ENCODE assay signal across 8 cellular contexts in genomic region chr20:62239278-62239879, GRCh38. TPM values are rescaled to one million over a fixed set of nuclear protein-coding genes. Genes with fewer than 3 reads are reported as not detected.
DNase-seq lines count a peak whose midpoint lies in the region; ATAC-seq and TF ChIP-seq lines count a peak whose summit lies in the region.

No MANE protein-coding gene starts in this region.

- peak overlapping the region; percentile 76 for H3K4me3 ChIP-seq in HEK293 (ENCODE audit: low read depth, low read length)
- peak overlapping the region; percentile 19; the same call in 1 of the 2 replicates for H3K4me3 ChIP-seq in iPS DF 6.9 (ENCODE audit: low read length)
- peak overlapping the region; percentile 48 to 92 (median 74) for H3K4me3 ChIP-seq in spleen

- H3K4me1 ChIP-seq in HEK293 (ENCODE audit: control insufficient read depth, insufficient read depth, low read length), result peaks cover 6% of the 10 kb centered on the region; the same call in 1 of the 2 replicates
- H3K4me1 ChIP-seq in iPS DF 6.9 (ENCODE audit: control insufficient read depth, insufficient read depth, low read length), result no peaks in the 10 kb centered on the region; the same call in 1 of the 2 replicates
- peaks cover 31 to 76% (median 65%) of the 10 kb centered on the region in 6 donors for H3K4me1 ChIP-seq in spleen

- ATAC-seq in activated B cell treated with CpG ODN at 0.5 μM for 24 hours (ENCODE audit: low read depth) (no peak), GM21515 (IDR thresholded peaks at IDR 0.05; ENCODE audit: unreplicated experiment) (no peak), GM18873 (IDR thresholded peaks at IDR 0.05; ENCODE audit: low FRiP score, unreplicated experiment) (no peak)

- peaks cover 34% of the 10 kb centered on the region for H3K4me1 Mint-ChIP-seq in activated B cell treated with CpG ODN at 0.5 μM for 24 hours

- no peak for DNase-seq in activated B cell treated with CpG ODN at 0.5 μM for 24 hours
- no peak for DNase-seq in iPS DF 6.9 (ENCODE audit: low read depth, low spot score)
- peak; percentile 82 for DNase-seq in spleen
- no peak for DNase-seq in NCI-H1436 treated with DMSO at 0.1 percent for 48 hours (lab: John Stamatoyannopoulos, UW)
- DNase-seq in cortex of kidney (lab: John Stamatoyannopoulos, UW), result no peak

- H3K36me3 ChIP-seq in HEK293 (ENCODE audit: control insufficient read depth in 2 of 2, insufficient read depth in 1 of 2, low read length in 2 of 2), result peaks cover 0 to 39% of the 10 kb centered on the region in 2 experiments; a peak in 1 of 3 replicates
- H3K36me3 ChIP-seq in iPS DF 6.9 (ENCODE audit: control insufficient read depth, insufficient read depth, low read length), result 0 out of 2 replicates have a peak, but pooled peaks cover 2% of the 10 kb centered on the region
- H3K36me3 ChIP-seq in spleen, result peaks cover 0 to 37% (median 2%) of the 10 kb centered on the region in 6 donors

- H3K4me3 Mint-ChIP-seq in activated B cell treated with CpG ODN at 0.5 μM for 24 hours, result peak overlapping the region; percentile 81

- TF ChIP-seq CTCF in HEK293 (tag by site-specific recombination; IDR thresholded peaks at IDR 0.05) (no peak), activated B cell treated with CpG ODN at 0.5 μM for 24 hours (IDR thresholded peaks at IDR 0.05) (no peak), spleen (IDR thresholded peaks at IDR 0.05 in 8 of 11, conservative IDR thresholded peaks at IDR 0.05 in 3 of 11) (no peak)

- POLR2A ChIA-PET in HEK293 (lab: Yijun Ruan, JAX) (no interaction called here), activated B cell treated with CpG ODN at 0.5 μM for 24 hours (lab: Charles Lee) (no interaction called here)

- H3K27ac Mint-ChIP-seq in activated B cell treated with CpG ODN at 0.5 μM for 24 hours, result peak overlapping the region; percentile 70

- no peaks in the 10 kb centered on the region for H3K27me3 Mint-ChIP-seq in activated B cell treated with CpG ODN at 0.5 μM for 24 hours

- peaks cover 22% of the 10 kb centered on the region for H3K36me3 Mint-ChIP-seq in activated B cell treated with CpG ODN at 0.5 μM for 24 hours (ENCODE audit: low read depth)

- TF ChIP-seq POLR2A in spleen (IDR thresholded peaks at IDR 0.05), result no peak

- no CpG with 5 or more reads among the region's 23 CpGs for WGBS in iPS DF 6.9 (ENCODE audit: insufficient coverage, insufficient read length)
- WGBS in spleen, 5 donors, result 51 to 68% (median 66%) methylated on average over 16 to 23 of the region's 23 CpGs

- H3K27me3 ChIP-seq in iPS DF 6.9 (ENCODE audit: control insufficient read depth, insufficient read depth, low read length) (no peaks in the 10 kb centered on the region), spleen (replicated peaks in 1 of 7) (no peaks in the 10 kb centered on the region)

- intact Hi-C loops in activated B cell treated with CpG ODN at 0.5 μM for 24 hours (cut with micrococcal nuclease), result loop anchor here (5.0 kb wide), 2 partner anchors 37 to 403 kb away; partner anchors contain the start of gene SLCO4A1
- intact Hi-C loops in spleen (cut with DNase I; ENCODE audit: low total_unique reads), result no loop called here

- no peaks in the 10 kb centered on the region for H3K9me3 Mint-ChIP-seq in activated B cell treated with CpG ODN at 0.5 μM for 24 hours

- CTCF ChIA-PET in HEK293 (lab: Yijun Ruan, JAX) (no interaction called here), activated B cell treated with CpG ODN at 0.5 μM for 24 hours (lab: Charles Lee) (no interaction called here)

- H3K9me3 ChIP-seq in HEK293 (ENCODE audit: control insufficient read depth, insufficient read depth, low read depth, low read length) (no peaks in the 10 kb centered on the region), iPS DF 6.9 (ENCODE audit: control insufficient read depth, insufficient read depth, low read length) (no peaks in the 10 kb centered on the region), spleen (no peaks in the 10 kb centered on the region)

- H3K27ac ChIP-seq in HEK293 (ENCODE audit: extremely low read depth, low read depth, low read length), result peak overlapping the region; percentile 37; the same call in 1 of the 2 replicates
- no peak overlapping the region for H3K27ac ChIP-seq in iPS DF 6.9 (ENCODE audit: low read length)
- H3K27ac ChIP-seq in spleen, result peak overlapping the region; percentile 60 to 95 (median 88)

TF ChIP-seq in HEK293, 187 proteins besides CTCF, POLR2A, EP300 and RAD21 (continues in another document):
- TF ChIP-seq WT1 (tag by site-specific recombination; IDR thresholded peaks at IDR 0.05) (no peak), ZNF596 (tag by site-specific recombination; IDR thresholded peaks at IDR 0.05) (no peak), ELK4 (IDR thresholded peaks at IDR 0.05; ENCODE audit: borderline replicate concordance, low read depth, low read length) (no peak), ZNF704 (tag by site-specific recombination; IDR thresholded peaks at IDR 0.05) (no peak), ZNF10 (tag by site-specific recombination; IDR thresholded peaks at IDR 0.05) (no peak), ZNF280D (tag by site-specific recombination; IDR thresholded peaks at IDR 0.05) (no peak), ZNF548 (tag by site-specific recombination; IDR thresholded peaks at IDR 0.05) (no peak), ZNF561 (tag by site-specific recombination; IDR thresholded peaks at IDR 0.05; ENCODE audit: borderline replicate concordance) (no peak), GLI2 (tag by site-specific recombination; IDR thresholded peaks at IDR 0.05; ENCODE audit: borderline replicate concordance, low read depth) (no peak), ZNF600 (tag by site-specific recombination; IDR thresholded peaks at IDR 0.05) (no peak), ZNF37A (tag by site-specific recombination; IDR thresholded peaks at IDR 0.05) (no peak), ZNF148 (tag by site-specific recombination; IDR thresholded peaks at IDR 0.05; ENCODE audit: borderline replicate concordance) (no peak)

RNA-seq across cellular contexts. Expression of gene OSBPL2, which starts 1.1 kb away (rescaled TPM):
- total RNA-seq in activated B cell treated with CpG ODN at 0.5 μM for 24 hours (40.3 and 43.0 TPM in 2 replicates), spleen (10 to 100 TPM; 40.6 to 81.7 (median 64.8) TPM)
- 10 to 100 TPM in 2 of 3 donors, 1 to 10 TPM in 1; 9.2 to 19.6 (median 14.0) TPM for polyA plus RNA-seq in spleen

RNA-seq across cellular contexts. Expression of gene HRH3, which starts 19.3 kb away (rescaled TPM):
- total RNA-seq in activated B cell treated with CpG ODN at 0.5 μM for 24 hours (not detected in 2 replicates), spleen (not detected)
- polyA plus RNA-seq in spleen, result not detected

RNA-seq across cellular contexts. Expression of gene MTG2, which starts 56.6 kb away (rescaled TPM):
- 40.8 and 46.8 TPM in 2 replicates for total RNA-seq in activated B cell treated with CpG ODN at 0.5 μM for 24 hours
- 10 to 100 TPM; 22.6 to 39.8 (median 37.5) TPM for total RNA-seq in spleen
- polyA plus RNA-seq in spleen, result 10 to 100 TPM; 26.9 to 41.3 (median 37.7) TPM

Comparison
In these comparisons a context has a peak if more than half of its experiments do, and no peak if none do; other contexts are left out.
1. H3K4me3 ChIP-seq: peak in every context shown above with its lines; median percentile 76 in HEK293; 74 in spleen; 19 in iPS DF 6.9.